In the genomic region with DNA sequence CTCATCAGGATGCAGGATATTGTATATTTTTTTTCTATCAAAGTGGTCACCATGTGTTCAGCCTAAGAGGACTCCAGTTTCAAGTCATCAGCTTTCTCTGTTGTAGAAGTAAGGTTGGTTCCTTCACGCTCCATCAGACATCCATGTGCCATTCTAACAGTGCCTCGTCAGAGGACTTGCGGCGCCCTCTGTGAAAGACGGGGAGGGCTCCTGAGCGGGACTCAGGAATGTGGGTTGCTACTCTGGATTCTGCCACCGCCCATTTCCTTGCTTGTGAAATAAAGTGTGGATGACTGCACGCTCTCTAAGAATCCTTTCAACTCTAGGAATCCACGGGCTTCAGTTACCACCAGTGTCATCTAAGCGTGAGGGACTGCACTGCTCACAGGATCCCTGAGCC, we compare ENCODE assay signal across 7 cellular contexts.
"Had no signal": no experiment of that assay in that cellular context is flagged by ENCODE, and none has a peak within 500 bp of the region (broad histone marks: within the 10 kb centered on the region; RNA-seq: fewer than 3 reads in every experiment).

No MANE protein-coding gene starts in this region.

- H3K4me3 ChIP-seq: pancreas, uterus had no signal

- H3K27ac Mint-ChIP-seq: T-helper 1 cell treated with Interleukin-12 subunit alpha and Interleukin-12 subunit beta and Interleukin-4 antibody, amounts not matched to agents 30 μg/mL and 1 μg/mL, for 36 hours had no signal

- DNase-seq: activated CD4-positive, alpha-beta T cell treated with anti-CD3 and anti-CD28 coated beads, Interleukin-2, amount 50 U/mL, for 1 hour; activated naive CD4-positive, alpha-beta T cell treated with anti-CD3 and anti-CD28 coated beads, Interleukin-2, amount 50 U/mL, for 16 hours; pancreas; stimulated activated CD4-positive, alpha-beta T cell treated with anti-CD3 and anti-CD28 coated beads, Interleukin-4, amount 100 ng/mL, for 4 hours; uterus had no signal

- H3K4me3 Mint-ChIP-seq: T-helper 1 cell treated with Interleukin-12 subunit alpha and Interleukin-12 subunit beta and Interleukin-4 antibody, amounts not matched to agents 30 μg/mL and 1 μg/mL, for 36 hours had no signal

- ATAC-seq: esophagus mucosa, pancreas had no signal
